Comparison of ENCODE assay signal across 9 cellular contexts in the genomic region with DNA sequence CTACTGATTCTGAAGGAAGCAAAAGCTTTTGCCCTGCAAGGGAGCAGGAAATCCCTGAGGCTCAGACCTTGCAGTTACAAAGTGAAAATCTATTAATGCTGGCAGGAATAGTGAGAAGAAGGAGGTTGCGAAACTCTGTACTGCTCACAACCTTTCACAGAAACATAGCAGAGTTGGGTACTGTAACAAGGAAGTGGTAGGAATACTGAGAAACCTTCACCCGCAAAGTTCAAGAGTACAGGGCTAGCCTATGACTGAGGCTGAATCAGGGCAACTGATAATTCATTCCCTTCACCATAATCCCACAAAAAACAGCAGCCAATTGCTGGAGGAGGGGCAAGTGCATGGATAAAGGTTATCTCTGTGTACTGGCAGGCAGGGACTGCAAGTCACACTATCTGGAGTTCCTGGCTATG. TPM values are rescaled to one million over a fixed set of nuclear protein-coding genes. Genes with fewer than 3 reads are reported as not detected.
DNase-seq lines count a peak whose midpoint lies in the region; ATAC-seq, FAIRE-seq and TF ChIP-seq lines count a peak whose summit lies in the region.
"Had no signal": no experiment of that assay in that cellular context is flagged by ENCODE, and none has a peak within 500 bp of the region (broad histone marks: within the 10 kb centered on the region; RNA-seq: fewer than 3 reads in every experiment).

No MANE protein-coding gene starts in this region.

- TF ChIP-seq EP300 in Ishikawa (IDR thresholded peaks at IDR 0.05; ENCODE audit: borderline replicate concordance) = no peak

- no peak for FAIRE-seq in urothelium cell line (lab: Jason Lieb, UNC)

- H3K4me1 ChIP-seq in fibroblast of lung (ENCODE audit: control insufficient read depth, extremely low read depth, insufficient read depth, low read length) (no peaks in the 10 kb centered on the region), aorta (ENCODE audit: control insufficient read depth in 1 of 2, insufficient read depth in 2 of 2, low read length in 2 of 2) (no peaks in the 10 kb centered on the region)

- H2AFZ ChIP-seq in fibroblast of lung (ENCODE audit: low read length) = no peak overlapping the region

- H3K4me3 ChIP-seq in fibroblast of lung (replicated peaks in 1 of 4; ENCODE audit: control extremely low read depth in 1 of 4, insufficient read depth in 1 of 4, low read depth in 3 of 4, low read length in 4 of 4) (no peak overlapping the region), lower leg skin (ENCODE audit: low read depth, poor library complexity, severe bottlenecking) (no peak overlapping the region), aorta (ENCODE audit: low read length in 2 of 2) (no peak overlapping the region)
- H3K4me3 ChIP-seq: Peyer's patch had no signal

- peak; percentile 59 for DNase-seq in EH (ENCODE audit: low read depth)
- DNase-seq in fibroblast of lung (ENCODE audit: low read depth in 2 of 2) = peak; percentile 63 to 78
- no peak for DNase-seq in lower leg skin (ENCODE audit: low spot score in 2 of 2)
- no peak for DNase-seq in aorta
- DNase-seq in dedifferentiated amniotic fluid mesenchymal stem cell (ENCODE audit: extremely low spot score) = no peak
- no peak for DNase-seq in urothelium cell line (ENCODE audit: low spot score)

- 72 to 78% methylated on average over 2 of the region's 2 CpGs for WGBS in lower leg skin, 2 donors
- WGBS in aorta, 2 donors = 84 to 94% methylated on average over 2 of the region's 2 CpGs

- ATAC-seq in GM21737 (IDR thresholded peaks at IDR 0.05; ENCODE audit: unreplicated experiment) (peak; percentile 98), aorta (ENCODE audit: low FRiP score) (no peak)

- no peak overlapping the region for H3K27ac ChIP-seq in fibroblast of lung (ENCODE audit: insufficient read depth, low read length)
- H3K27ac ChIP-seq in aorta (ENCODE audit: low read depth in 1 of 2, low read length in 2 of 2) = no peak overlapping the region

- peaks cover 3% of the 10 kb centered on the region for H3K27me3 ChIP-seq in fibroblast of lung (ENCODE audit: control insufficient read depth, insufficient read depth, low read length)
- H3K27me3 ChIP-seq in aorta (ENCODE audit: control insufficient read depth in 1 of 2, insufficient read depth in 2 of 2, low read length in 1 of 2) = no peaks in the 10 kb centered on the region
- H3K27me3 ChIP-seq: Peyer's patch had no signal

- no peak for TF ChIP-seq CTCF in fibroblast of lung (conservative IDR thresholded peaks at IDR 0.05 in 1 of 2, IDR thresholded peaks at IDR 0.05 in 1 of 2; ENCODE audit: low read depth in 1 of 2, low read length in 2 of 2)
- no peak for TF ChIP-seq CTCF in lower leg skin (IDR thresholded peaks at IDR 0.05)

- H3K79me2 ChIP-seq in fibroblast of lung (ENCODE audit: control insufficient read depth, insufficient read depth, low read length) = no peaks in the 10 kb centered on the region

- H3K9me3 ChIP-seq in fibroblast of lung (ENCODE audit: control insufficient read depth, insufficient read depth, low read depth, low read length) = no peaks in the 10 kb centered on the region
- peaks cover 4% of the 10 kb centered on the region for H3K9me3 ChIP-seq in aorta (ENCODE audit: control insufficient read depth, low read length)
- H3K9me3 ChIP-seq: Peyer's patch had no signal

- TF ChIP-seq POLR2A in lower leg skin (IDR thresholded peaks at IDR 0.05) = no peak

- no peak for TF ChIP-seq RAD21 in Ishikawa (IDR thresholded peaks at IDR 0.05; ENCODE audit: low read depth)

- no peak overlapping the region for H3K4me2 ChIP-seq in fibroblast of lung (ENCODE audit: extremely low read depth, insufficient read depth, low read length)

- H3K36me3 ChIP-seq in fibroblast of lung (ENCODE audit: control insufficient read depth, insufficient read depth, low read length) (no peaks in the 10 kb centered on the region), aorta (ENCODE audit: control insufficient read depth in 1 of 2, insufficient read depth in 2 of 2, low read length in 1 of 2) (no peaks in the 10 kb centered on the region)
- H3K36me3 ChIP-seq: Peyer's patch had no signal

- H3K9ac ChIP-seq in fibroblast of lung (ENCODE audit: insufficient read depth, low read length) = no peak overlapping the region

- intact Hi-C loops in lower leg skin (cut with DNase I; ENCODE audit: low total_unique reads) (no loop called here), aorta (cut with DNase I) (no loop called here)

- H4K20me1 ChIP-seq in fibroblast of lung (ENCODE audit: control insufficient read depth, extremely low read depth, insufficient read depth, low read length) = no peaks in the 10 kb centered on the region

TF ChIP-seq in Ishikawa, 13 proteins besides CTCF, POLR2A, EP300 and RAD21:
- TF ChIP-seq, protein P1, sequence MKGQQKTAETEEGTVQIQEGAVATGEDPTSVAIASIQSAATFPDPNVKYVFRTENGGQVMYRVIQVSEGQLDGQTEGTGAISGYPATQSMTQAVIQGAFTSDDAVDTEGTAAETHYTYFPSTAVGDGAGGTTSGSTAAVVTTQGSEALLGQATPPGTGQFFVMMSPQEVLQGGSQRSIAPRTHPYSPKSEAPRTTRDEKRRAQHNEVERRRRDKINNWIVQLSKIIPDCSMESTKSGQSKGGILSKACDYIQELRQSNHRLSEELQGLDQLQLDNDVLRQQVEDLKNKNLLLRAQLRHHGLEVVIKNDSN (IDR thresholded peaks at IDR 0.05) = no peak
- TF ChIP-seq CEBPB (IDR thresholded peaks at IDR 0.05) (0 out of 2 replicates have a peak, but pooled peaks have one; percentile 5), YY1 (IDR thresholded peaks at IDR 0.05; ENCODE audit: low read depth) (no peak)

RNA-seq across cellular contexts. Expression of a gene that starts 23.9 kb away (rescaled TPM):
- total RNA-seq in fibroblast of lung = 59.1 and 76.0 TPM in 2 replicates
- polyA plus RNA-seq in fibroblast of lung = 55.1 and 65.5 TPM in 2 replicates
- polyA plus RNA-seq in fibroblast of lung (2012) = 35.2 and 41.9 TPM in 2 replicates
- polyA minus RNA-seq in fibroblast of lung (ENCODE audit: low replicate concordance) = 57.8 and 126 TPM in 2 replicates
- total RNA-seq in lower leg skin = 10 to 100 TPM; 20.4 to 32.4 (median 31.3) TPM
- total RNA-seq in aorta = 10 to 100 TPM; 35.3 to 39.7 TPM
- 10 to 100 TPM; 20.2 to 29.4 TPM for polyA plus RNA-seq in aorta

Comparison
In these comparisons a context has a peak if more than half of its experiments do, and no peak if none do; other contexts are left out.
1. DNase-seq: peak in EH (single experiment) and fibroblast of lung (2 of 2); none in lower leg skin (0 of 2), aorta (0 of 2), dedifferentiated amniotic fluid mesenchymal stem cell (single experiment) and urothelium cell line (single experiment).